ENCODE assay signal across 8 cellular contexts in genomic region chr17:4709794-4710692, GRCh38. TPM values are rescaled to one million over a fixed set of nuclear protein-coding genes. Genes with fewer than 3 reads are reported as not detected.
A peak's percentile ranks its signal among the peaks of the same experiment; 100 is the strongest.
DNase-seq lines count a peak whose midpoint lies in the region; ATAC-seq and TF ChIP-seq lines count a peak whose summit lies in the region.

Gene ARRB2 (plus strand): TSS chr17:4710632. CDS start chr17:4710722, 90 bp downstream.

- H3K27me3 ChIP-seq in OCI-LY3 (ENCODE audit: low read depth, low read length) (no peaks in the 10 kb centered on the region), mononuclear cell (ENCODE audit: insufficient read depth, low read length) (no peaks in the 10 kb centered on the region)

- ATAC-seq in GM21515 (IDR thresholded peaks at IDR 0.05; ENCODE audit: unreplicated experiment), result peak; percentile 70

- H3K9ac ChIP-seq in OCI-LY3 (ENCODE audit: low read length), result peak within 1 kb of the TSS; percentile 85

- H3K9me3 ChIP-seq in OCI-LY3 (ENCODE audit: insufficient read depth, low read length), result no peaks in the 10 kb centered on the region
- H3K9me3 ChIP-seq in mononuclear cell (ENCODE audit: low read depth, low read length), result no peaks in the 10 kb centered on the region

- H3K4me3 ChIP-seq in OCI-LY3 (ENCODE audit: low read length) (peak within 1 kb of the TSS; percentile 92), mononuclear cell (ENCODE audit: low read length) (peak within 1 kb of the TSS; percentile 93)

- H3K4me1 ChIP-seq in OCI-LY3 (ENCODE audit: low read length) (peaks cover 15% of the 10 kb centered on the region), mononuclear cell (ENCODE audit: insufficient read depth, low read length) (peaks cover 47% of the 10 kb centered on the region)

- H3K36me3 ChIP-seq in OCI-LY3 (replicated peaks; ENCODE audit: low read depth, low read length), result no peaks in the 10 kb centered on the region

- peak; percentile 86 for DNase-seq in DMS 273 treated with DMSO at 0.1 percent for 48 hours (lab: John Stamatoyannopoulos, UW)
- peak; percentile 95 for DNase-seq in HuH-7.5 (ENCODE audit: low spot score)
- peak; percentile 98 for DNase-seq in activated T-cell treated with anti-CD3 and anti-CD28 coated beads for 1 hour (ENCODE audit: low read depth)
- peak; percentile 99 for DNase-seq in epidermal melanocyte (ENCODE audit: insufficient read length, low spot score)
- DNase-seq in stimulated activated CD8-positive, alpha-beta memory T cell treated with anti-CD3 and anti-CD28 coated beads, Interleukin-4, amount 100 ng/mL, for 1 hour (ENCODE audit: low read depth in 2 of 2, low spot score in 1 of 2), result peak; percentile 96 to 98

- H3K4me2 ChIP-seq in OCI-LY3 (ENCODE audit: low read length), result peak within 1 kb of the TSS; percentile 98

- peak within 1 kb of the TSS; percentile 56; the same call in 1 of the 2 replicates for H2AFZ ChIP-seq in OCI-LY3 (ENCODE audit: low read depth, low read length)

- peaks cover 19% of the 10 kb centered on the region for H3K79me2 ChIP-seq in OCI-LY3 (ENCODE audit: low read length)

- no peaks in the 10 kb centered on the region for H4K20me1 ChIP-seq in OCI-LY3 (ENCODE audit: insufficient read depth, low read length)

- peak; percentile 51 for TF ChIP-seq CTCF in OCI-LY3 (IDR thresholded peaks at IDR 0.05; ENCODE audit: low read depth, low read length)

- peak within 1 kb of the TSS; percentile 57 for H3K27ac ChIP-seq in OCI-LY3 (ENCODE audit: low read length)

RNA-seq across cellular contexts. Expression of gene ARRB2, which starts in this region (rescaled TPM):
- 201 TPM for total RNA-seq in mononuclear cell

Comparison
In these comparisons a context has a peak if more than half of its experiments do, and no peak if none do; other contexts are left out.
1. Peak in every context shown above with its lines: DNase-seq, ATAC-seq, H3K4me3 ChIP-seq and H3K27ac ChIP-seq.